ENCODE assay signal across 8 cellular contexts in genomic region chr12:56193025-56193578, GRCh38. TPM values are rescaled to one million over a fixed set of nuclear protein-coding genes. Genes with fewer than 3 reads are reported as not detected.
A peak's percentile ranks its signal among the peaks of the same experiment; 100 is the strongest.
DNase-seq lines count a peak whose midpoint lies in the region; ATAC-seq and TF ChIP-seq lines count a peak whose summit lies in the region.

No MANE protein-coding gene starts in this region.

- H4K20me1 ChIP-seq in OCI-LY1 (ENCODE audit: insufficient read depth, low read length): no peaks in the 10 kb centered on the region

- no peaks in the 10 kb centered on the region for H3K36me3 Mint-ChIP-seq in nephron (ENCODE audit: low read depth)

- peak overlapping the region; percentile 23; the same call in 1 of the 2 replicates for H2AFZ ChIP-seq in OCI-LY1 (ENCODE audit: low read length)

- peaks cover 23% of the 10 kb centered on the region for H3K4me1 ChIP-seq in OCI-LY1 (ENCODE audit: insufficient read depth, low read length, severe bottlenecking)

- peak overlapping the region; percentile 59 to 85 (median 59) for H3K27ac Mint-ChIP-seq in nephron
- H3K27ac Mint-ChIP-seq in stimulated activated naive CD8-positive, alpha-beta T cell treated with anti-CD3 and anti-CD28 coated beads, Interleukin-15, amount 100 ng/mL, for 72 hours: peak overlapping the region; percentile 50 to 90

- H3K27me3 Mint-ChIP-seq in nephron (ENCODE audit: low read depth): no peaks in the 10 kb centered on the region
- no peaks in the 10 kb centered on the region for H3K27me3 Mint-ChIP-seq in stimulated activated naive CD8-positive, alpha-beta T cell treated with anti-CD3 and anti-CD28 coated beads, Interleukin-15, amount 100 ng/mL, for 72 hours

- peak overlapping the region; percentile 64 to 75 (median 65) for H3K4me3 Mint-ChIP-seq in nephron
- H3K4me3 Mint-ChIP-seq in stimulated activated naive CD8-positive, alpha-beta T cell treated with anti-CD3 and anti-CD28 coated beads, Interleukin-15, amount 100 ng/mL, for 72 hours: peak overlapping the region in 1 of 2 donors; percentile 42

- H3K9ac ChIP-seq in OCI-LY1 (ENCODE audit: low read length): no peak overlapping the region

- H3K79me2 ChIP-seq in OCI-LY1 (ENCODE audit: insufficient read depth, low read length): peaks cover 8% of the 10 kb centered on the region

- no peaks in the 10 kb centered on the region for H3K9me2 ChIP-seq in OCI-LY1 (ENCODE audit: low read depth, low read length)

- DNase-seq in DMS153 (lab: John Stamatoyannopoulos, UW) (peak; percentile 76), epidermal melanocyte (ENCODE audit: insufficient read length, low spot score) (peak; percentile 83)
- DNase-seq in Jurkat, Clone E6-1 (ENCODE audit: low read depth, low spot score): peak; percentile 88
- peak; percentile 71 for DNase-seq in activated CD8-positive, alpha-beta memory T cell treated with anti-CD3 and anti-CD28 coated beads, Interleukin-2, amount 50 U/mL, for 4 hours
- peak; percentile 67 to 76 for DNase-seq in stimulated activated naive CD8-positive, alpha-beta T cell treated with anti-CD3 and anti-CD28 coated beads, Interleukin-15, amount 100 ng/mL, for 72 hours

- no peaks in the 10 kb centered on the region for H3K36me3 ChIP-seq in OCI-LY1 (ENCODE audit: insufficient read depth, low read length)

- peaks cover 9% of the 10 kb centered on the region; the same call in 1 of the 2 replicates for H3F3A ChIP-seq in OCI-LY1 (ENCODE audit: insufficient read depth, low read length)

- TF ChIP-seq CTCF in OCI-LY1 (IDR thresholded peaks at IDR 0.05; ENCODE audit: low read length) (peak; percentile 90), nephron (IDR thresholded peaks at IDR 0.05; ENCODE audit: unreplicated experiment in 3 of 3) (peak; percentile 71 to 82 (median 81))

- H3K9me3 ChIP-seq in OCI-LY1 (ENCODE audit: low read length): no peaks in the 10 kb centered on the region

- H3K4me1 Mint-ChIP-seq in nephron: peaks cover 11% of the 10 kb centered on the region
- H3K4me1 Mint-ChIP-seq in stimulated activated naive CD8-positive, alpha-beta T cell treated with anti-CD3 and anti-CD28 coated beads, Interleukin-15, amount 100 ng/mL, for 72 hours: peaks cover 26% of the 10 kb centered on the region

- H3K27me3 ChIP-seq in OCI-LY1 (ENCODE audit: insufficient read depth, low read length): no peaks in the 10 kb centered on the region

- no peak overlapping the region for H3K4me2 ChIP-seq in OCI-LY1 (ENCODE audit: low read length)

- no peak for ATAC-seq in stimulated activated naive CD8-positive, alpha-beta T cell treated with anti-CD3 and anti-CD28 coated beads, Interleukin-15, amount 100 ng/mL, for 72 hours
- no peak for ATAC-seq in GM21390 (IDR thresholded peaks at IDR 0.05; ENCODE audit: unreplicated experiment)

- no peak overlapping the region for H3K27ac ChIP-seq in OCI-LY1 (ENCODE audit: low read depth, low read length, poor library complexity, severe bottlenecking)

- no peak overlapping the region for H3K4me3 ChIP-seq in Jurkat, Clone E6-1 (ENCODE audit: low read length)
- no peak overlapping the region for H3K4me3 ChIP-seq in OCI-LY1 (ENCODE audit: low read depth, low read length, poor library complexity, severe bottlenecking)

- no peaks in the 10 kb centered on the region for H3K9me3 Mint-ChIP-seq in nephron
- H3K9me3 Mint-ChIP-seq in stimulated activated naive CD8-positive, alpha-beta T cell treated with anti-CD3 and anti-CD28 coated beads, Interleukin-15, amount 100 ng/mL, for 72 hours: peaks cover 0 to 5% of the 10 kb centered on the region in 2 donors

RNA-seq across cellular contexts. Expression of gene SMARCC2, which starts 3.8 kb away (rescaled TPM):
- 81.0 TPM for polyA plus RNA-seq in Jurkat, Clone E6-1 (2012; ENCODE audit: insufficient read depth, insufficient read length)

RNA-seq across cellular contexts. Expression of gene RNF41, which starts 28.6 kb away (rescaled TPM):
- polyA plus RNA-seq in Jurkat, Clone E6-1 (2012; ENCODE audit: insufficient read depth, insufficient read length): 33.8 TPM

RNA-seq across cellular contexts. Expression of gene NABP2, which starts 31.0 kb away (rescaled TPM):
- 86.9 TPM for polyA plus RNA-seq in Jurkat, Clone E6-1 (2012; ENCODE audit: insufficient read depth, insufficient read length)

RNA-seq across cellular contexts. Expression of gene MYL6, which starts 34.9 kb away (rescaled TPM):
- 825 TPM for polyA plus RNA-seq in Jurkat, Clone E6-1 (2012; ENCODE audit: insufficient read depth, insufficient read length)

RNA-seq across cellular contexts. Expression of gene SLC39A5, which starts 36.7 kb away (rescaled TPM):
- not detected for polyA plus RNA-seq in Jurkat, Clone E6-1 (2012; ENCODE audit: insufficient read depth, insufficient read length)
